ENCODE assay signal across 21 cellular contexts in genomic region chr5:131947445-131947844, GRCh38. TPM values are rescaled to one million over a fixed set of nuclear protein-coding genes. Genes with fewer than 3 reads are reported as not detected.
A peak's percentile ranks its signal among the peaks of the same experiment; 100 is the strongest.
DNase-seq lines count a peak whose midpoint lies in the region; ATAC-seq, FAIRE-seq and TF ChIP-seq lines count a peak whose summit lies in the region.
"Had no signal": no experiment of that assay in that cellular context is flagged by ENCODE, and none has a peak within 500 bp of the region (broad histone marks: within the 10 kb centered on the region; RNA-seq: fewer than 3 reads in every experiment).

No MANE protein-coding gene starts in this region.

- H3K27me3 ChIP-seq in RWPE2 (ENCODE audit: insufficient read depth, poor library complexity, severe bottlenecking) (no peaks in the 10 kb centered on the region), small intestine (ENCODE audit: control insufficient read depth in 2 of 2, insufficient read depth in 2 of 2, low read length in 2 of 2) (no peaks in the 10 kb centered on the region)
- H3K27me3 ChIP-seq: Peyer's patch had no signal

- DNase-seq in DMS153 (lab: John Stamatoyannopoulos, UW) (peak; percentile 1), DMS153 treated with DMSO at 0.1 percent for 48 hours (lab: John Stamatoyannopoulos, UW; ENCODE audit: unreplicated experiment) (no peak), NCI-H2081 treated with DMSO at 0.1 percent for 48 hours (lab: John Stamatoyannopoulos, UW) (peak; percentile 34), RWPE2 (ENCODE audit: low spot score) (no peak), small intestine (peak; percentile 5)
- DNase-seq: AML-193, DMS 273 treated with DMSO at 0.1 percent for 48 hours, EL, NCI-H2029, NCI-H2171 treated with DMSO at 0.1 percent for 48 hours, NCI-H510A, Peyer's patch, Right ventricle myocardium superior had no signal

- H3K9me3 ChIP-seq in RWPE2 (ENCODE audit: severe bottlenecking) (no peaks in the 10 kb centered on the region), small intestine (ENCODE audit: control insufficient read depth, low read depth) (no peaks in the 10 kb centered on the region)
- H3K9me3 ChIP-seq: Peyer's patch had no signal

- H3K4me1 ChIP-seq in RWPE2 (ENCODE audit: insufficient read depth, poor library complexity, severe bottlenecking), result no peaks in the 10 kb centered on the region
- no peaks in the 10 kb centered on the region for H3K4me1 ChIP-seq in small intestine (ENCODE audit: control insufficient read depth in 2 of 2, insufficient read depth in 1 of 2, low read depth in 1 of 2, low read length in 1 of 2)
- H3K4me1 ChIP-seq: Peyer's patch had no signal

- WGBS in small intestine, 3 donors, result 15 to 44% (median 39%) methylated on average over 2 of the region's 2 CpGs

- H3K27ac ChIP-seq in RWPE2 (ENCODE audit: poor library complexity, severe bottlenecking) (no peak overlapping the region), small intestine (ENCODE audit: low read depth in 1 of 2, low read length in 1 of 2) (no peak overlapping the region)
- H3K27ac ChIP-seq: 22Rv1, Peyer's patch, SK-N-MC had no signal

- FAIRE-seq in small intestine (lab: Jason Lieb, UNC), result no peak
- FAIRE-seq: GM12891, GM19239, K562 had no signal

- H3K4me3 ChIP-seq in RWPE2 (ENCODE audit: severe bottlenecking) (no peak overlapping the region), small intestine (ENCODE audit: low read depth in 1 of 2, low read length in 2 of 2) (no peak overlapping the region)
- H3K4me3 ChIP-seq: K562, Peyer's patch, SK-N-MC had no signal

- H3K36me3 ChIP-seq in RWPE2 (ENCODE audit: low read depth) (no peaks in the 10 kb centered on the region), small intestine (ENCODE audit: control insufficient read depth in 2 of 2, insufficient read depth in 2 of 2, low read length in 2 of 2) (no peaks in the 10 kb centered on the region)
- H3K36me3 ChIP-seq: Peyer's patch had no signal

- ATAC-seq in RWPE2 (ENCODE audit: low read depth), result peak; percentile 83
- no peak for ATAC-seq in GM19397 (IDR thresholded peaks at IDR 0.05; ENCODE audit: unreplicated experiment)
- ATAC-seq in GM21367 (IDR thresholded peaks at IDR 0.05; ENCODE audit: unreplicated experiment), result no peak
- ATAC-seq in HG03521 (IDR thresholded peaks at IDR 0.05; ENCODE audit: unreplicated experiment), result no peak
- ATAC-seq: K562 had no signal

- TF ChIP-seq CTCF in RWPE2 (IDR thresholded peaks at IDR 0.05; ENCODE audit: poor library complexity, severe bottlenecking), result no peak

RNA-seq across cellular contexts. Expression of gene MEIKIN, which starts 2.0 kb away (rescaled TPM):
- 1 to 10 TPM in 1 of 3 donors, not detected in 2; 3.8 TPM for polyA plus RNA-seq in small intestine
- polyA plus RNA-seq: K562 had no signal

Comparison
In these comparisons a context has a peak if more than half of its experiments do, and no peak if none do; other contexts are left out.
1. DNase-seq: peak in DMS153 (single experiment), NCI-H2081 treated with DMSO at 0.1 percent for 48 hours (single experiment) and small intestine (single experiment); none in DMS153 treated with DMSO at 0.1 percent for 48 hours (single experiment) and RWPE2 (single experiment).